In genomic region chr2:69948032-69948962, GRCh38 we compare ENCODE assay signal across 14 cellular contexts. TPM values are rescaled to one million over a fixed set of nuclear protein-coding genes. Genes with fewer than 3 reads are reported as not detected.
DNase-seq lines count a peak whose midpoint lies in the region; ATAC-seq and TF ChIP-seq lines count a peak whose summit lies in the region.
"Had no signal": no experiment of that assay in that cellular context is flagged by ENCODE, and none has a peak within 500 bp of the region (broad histone marks: within the 10 kb centered on the region; RNA-seq: fewer than 3 reads in every experiment).

No MANE protein-coding gene starts in this region.

- H3K79me2 ChIP-seq in DND-41 (ENCODE audit: insufficient read depth, low read length) (no peaks in the 10 kb centered on the region), osteoblast (ENCODE audit: insufficient read depth, low read length) (no peaks in the 10 kb centered on the region)

- H2AFZ ChIP-seq in DND-41 (ENCODE audit: low read depth, low read length) (no peak overlapping the region), osteoblast (ENCODE audit: low read length) (peak overlapping the region; percentile 70)

- no peak overlapping the region for H3K4me3 ChIP-seq in DND-41 (ENCODE audit: low read depth in 1 of 2, low read length in 2 of 2)
- peak overlapping the region; percentile 48 for H3K4me3 ChIP-seq in SJCRH30
- no peak overlapping the region for H3K4me3 ChIP-seq in osteoblast (ENCODE audit: insufficient read depth, low read length)
- H3K4me3 ChIP-seq: thyroid gland had no signal

- CTCF ChIA-PET in GM10248 (lab: Yijun Ruan, JAX) = interaction anchor here (1.9 kb wide), 1 partner anchor 12 kb away, joined by 5 read pairs; no protein-coding TSS in a partner anchor

- no peak for DNase-seq in DND-41
- peak; percentile 28 to 39 for DNase-seq in SJCRH30
- no peak for DNase-seq in epithelial cell of prostate (ENCODE audit: low read depth, low spot score)
- DNase-seq in osteoblast (ENCODE audit: insufficient read length, low spot score, missing footprints) = no peak
- no peak for DNase-seq in GM10248 (ENCODE audit: extremely low spot score)
- no peak for DNase-seq in activated CD4-positive, alpha-beta T cell treated with anti-CD3 and anti-CD28 coated beads for 48 hours
- DNase-seq: activated naive CD4-positive, alpha-beta T cell treated with anti-CD3 and anti-CD28 coated beads, Interleukin-2, amount 50 U/mL, for 16 hours; mesendoderm; MV-4-11; SHP77 treated with DMSO at 0.1 percent for 48 hours; thyroid gland had no signal

- H3K36me3 ChIP-seq in DND-41 (ENCODE audit: insufficient read depth, low read length) = peaks cover 4% of the 10 kb centered on the region
- H3K36me3 ChIP-seq in SJCRH30 = no peaks in the 10 kb centered on the region
- no peaks in the 10 kb centered on the region for H3K36me3 ChIP-seq in osteoblast (ENCODE audit: insufficient read depth, low read length)
- H3K36me3 ChIP-seq: pancreas, thyroid gland had no signal

- H3K27me3 ChIP-seq in DND-41 (ENCODE audit: insufficient read depth, low read length, poor library complexity) (no peaks in the 10 kb centered on the region), SJCRH30 (no peaks in the 10 kb centered on the region; the same call in 1 of the 2 replicates), osteoblast (ENCODE audit: insufficient read depth, low read length) (no peaks in the 10 kb centered on the region)
- H3K27me3 ChIP-seq: pancreas, thyroid gland had no signal

- no peaks in the 10 kb centered on the region for H4K20me1 ChIP-seq in DND-41 (ENCODE audit: insufficient read depth, low read length)
- H4K20me1 ChIP-seq in osteoblast (ENCODE audit: insufficient read depth, low read length) = no peaks in the 10 kb centered on the region

- H3K4me2 ChIP-seq in DND-41 (ENCODE audit: insufficient read depth, low read length) = no peak overlapping the region
- peak overlapping the region; percentile 56 for H3K4me2 ChIP-seq in osteoblast (ENCODE audit: insufficient read depth, low read length)

- POLR2A ChIA-PET in GM10248 (lab: Yijun Ruan, JAX) = no interaction called here

- no peaks in the 10 kb centered on the region for H3K9me3 ChIP-seq in DND-41 (ENCODE audit: insufficient read depth, low read length, severe bottlenecking)
- no peaks in the 10 kb centered on the region for H3K9me3 ChIP-seq in SJCRH30 (replicated peaks)
- H3K9me3 ChIP-seq in osteoblast (ENCODE audit: low read depth, low read length) = no peaks in the 10 kb centered on the region
- H3K9me3 ChIP-seq: pancreas, thyroid gland had no signal

- TF ChIP-seq CTCF in DND-41 (IDR thresholded peaks at IDR 0.05; ENCODE audit: borderline replicate concordance, extremely low read depth, low read length, poor library complexity, severe bottlenecking) (no peak), osteoblast (IDR thresholded peaks at IDR 0.05; ENCODE audit: extremely low read depth, low read depth, low read length) (no peak), GM10248 (IDR thresholded peaks at IDR 0.05; ENCODE audit: control extremely low read depth, extremely low read depth, low read depth, missing control alignments) (no peak)

- ATAC-seq in DND-41 (ENCODE audit: insufficient read depth, low read depth) (no peak), HG02623 (IDR thresholded peaks at IDR 0.05; ENCODE audit: unreplicated experiment) (no peak), HG02884 (IDR thresholded peaks at IDR 0.05; ENCODE audit: unreplicated experiment) (no peak)

- H3K27ac ChIP-seq in DND-41 (ENCODE audit: low read length) (peak overlapping the region; percentile 92), SJCRH30 (no peak overlapping the region), epithelial cell of prostate (peak overlapping the region; percentile 98), osteoblast (ENCODE audit: low read depth, low read length) (no peak overlapping the region)
- H3K27ac ChIP-seq: pancreas, thyroid gland had no signal

- H3K4me1 ChIP-seq in DND-41 (ENCODE audit: insufficient read depth, low read length) (peaks cover 27% of the 10 kb centered on the region), SJCRH30 (peaks cover 6% of the 10 kb centered on the region; the same call in 1 of the 2 replicates), osteoblast (ENCODE audit: insufficient read depth, low read length) (peaks cover 19% of the 10 kb centered on the region)
- H3K4me1 ChIP-seq: pancreas, thyroid gland had no signal

- H3K9ac ChIP-seq in DND-41 (ENCODE audit: low read depth, low read length) = no peak overlapping the region

RNA-seq across cellular contexts. Expression of gene ASPRV1, which starts 13.1 kb away (rescaled TPM):
- 0.51 and 0.95 TPM in 2 replicates for total RNA-seq in SJCRH30 (2014; rRNA removed; shearing (Covaris generic))
- 0.29 and 0.72 TPM in 2 replicates for total RNA-seq in osteoblast

RNA-seq across cellular contexts. Expression of gene MXD1, which starts 33.4 kb away (rescaled TPM):
- total RNA-seq in SJCRH30 (2014; rRNA removed; shearing (Covaris generic)) = 5.2 and 5.3 TPM in 2 replicates
- 13.8 and 14.5 TPM in 2 replicates for total RNA-seq in osteoblast

RNA-seq across cellular contexts. Expression of gene SNRNP27, which starts 54.5 kb away (rescaled TPM):
- 105 and 107 TPM in 2 replicates for total RNA-seq in SJCRH30 (2014; rRNA removed; shearing (Covaris generic))
- 35.1 and 38.6 TPM in 2 replicates for total RNA-seq in osteoblast

Comparison
In these comparisons a context has a peak if more than half of its experiments do, and no peak if none do; other contexts are left out.
1. DNase-seq: peak in SJCRH30 (2 of 2); none in DND-41 (single experiment), epithelial cell of prostate (single experiment), osteoblast (single experiment), GM10248 (single experiment) and activated CD4-positive, alpha-beta T cell treated with anti-CD3 and anti-CD28 coated beads for 48 hours (single experiment).
2. H3K27ac ChIP-seq: peak in DND-41 (single experiment) and epithelial cell of prostate (single experiment); none in SJCRH30 (single experiment) and osteoblast (single experiment).